Comparison of ENCODE assay signal across 8 cellular contexts in the genomic region with DNA sequence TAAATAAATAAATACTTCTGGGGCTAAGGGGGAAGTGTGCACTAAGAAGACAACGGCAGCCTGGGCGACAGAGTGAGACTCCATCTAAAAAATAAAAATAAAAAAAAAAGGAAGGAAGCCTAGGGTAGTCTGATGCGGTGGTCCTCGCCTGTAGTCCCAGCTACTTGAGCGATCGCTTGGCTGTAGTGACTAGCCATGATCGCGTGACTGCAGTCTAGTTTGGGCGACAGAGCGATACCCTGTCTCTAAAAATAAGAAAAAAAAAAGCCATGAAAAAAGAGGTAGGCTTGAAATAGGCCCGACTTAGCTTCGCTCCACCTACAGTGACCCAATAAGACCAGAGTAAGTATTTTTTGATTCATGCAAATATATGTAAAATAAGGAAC. TPM values are rescaled to one million over a fixed set of nuclear protein-coding genes. Genes with fewer than 3 reads are reported as not detected.
A peak's percentile ranks its signal among the peaks of the same experiment; 100 is the strongest.
DNase-seq lines count a peak whose midpoint lies in the region; ATAC-seq, FAIRE-seq and TF ChIP-seq lines count a peak whose summit lies in the region.

No MANE protein-coding gene starts in this region.

- dilution Hi-C loops in keratinocyte (cut with MboI; ENCODE audit: extremely low pct_ligation_motif_present, low sequenced_read_pairs): no loop called here

- H3K36me3 ChIP-seq in ACC112 (ENCODE audit: insufficient read depth, low read length) (no peaks in the 10 kb centered on the region), OCI-LY3 (replicated peaks; ENCODE audit: low read depth, low read length) (peaks cover 14% of the 10 kb centered on the region), keratinocyte (ENCODE audit: control insufficient read depth in 2 of 2, extremely low read depth in 1 of 2, insufficient read depth in 2 of 2, low read length in 2 of 2) (peaks cover 7% of the 10 kb centered on the region in 2 experiments)

- H3K79me2 ChIP-seq in ACC112 (ENCODE audit: control insufficient read depth, insufficient read depth, low read length, unreplicated experiment) (peaks cover 13% of the 10 kb centered on the region), OCI-LY3 (ENCODE audit: low read length) (peaks cover 17% of the 10 kb centered on the region), keratinocyte (ENCODE audit: control insufficient read depth, insufficient read depth, low read length) (peaks cover 10% of the 10 kb centered on the region)

- H4K20me1 ChIP-seq in OCI-LY3 (ENCODE audit: insufficient read depth, low read length): no peaks in the 10 kb centered on the region
- H4K20me1 ChIP-seq in keratinocyte (ENCODE audit: control insufficient read depth, extremely low read depth, insufficient read depth, low read length): no peaks in the 10 kb centered on the region

- no peak overlapping the region for H3K27ac ChIP-seq in ACC112 (ENCODE audit: low read depth, low read length)
- H3K27ac ChIP-seq in OCI-LY3 (ENCODE audit: low read length): peak overlapping the region; percentile 16; the same call in 1 of the 2 replicates
- no peak overlapping the region for H3K27ac ChIP-seq in keratinocyte (ENCODE audit: control insufficient read depth, insufficient read depth, low read length)

- H3K9ac ChIP-seq in OCI-LY3 (ENCODE audit: low read length) (peak overlapping the region; percentile 44), keratinocyte (ENCODE audit: control insufficient read depth, extremely low read depth, insufficient read depth, low read length) (no peak overlapping the region)

- no peaks in the 10 kb centered on the region for H3K9me1 ChIP-seq in keratinocyte (ENCODE audit: control insufficient read depth, extremely low read depth, insufficient read depth, low read length)

- no peak for TF ChIP-seq CTCF in OCI-LY3 (IDR thresholded peaks at IDR 0.05; ENCODE audit: low read depth, low read length)
- no peak for TF ChIP-seq CTCF in keratinocyte (optimal IDR thresholded peaks at IDR 0.05 in 1 of 3, IDR thresholded peaks at IDR 0.05 in 1 of 3, conservative IDR thresholded peaks at IDR 0.05 in 1 of 3; ENCODE audit: extremely low read depth in 1 of 3, insufficient read depth in 2 of 3, low read length in 3 of 3)

- H3K4me3 ChIP-seq in ACC112 (ENCODE audit: low read depth, low read length) (no peak overlapping the region), OCI-LY3 (ENCODE audit: low read length) (peak overlapping the region; percentile 70), keratinocyte (ENCODE audit: control insufficient read depth in 2 of 3, extremely low read depth in 1 of 3, insufficient read depth in 2 of 3, low read depth in 1 of 3, low read length in 3 of 3) (no peak overlapping the region)

- H3K9me3 ChIP-seq in OCI-LY3 (ENCODE audit: insufficient read depth, low read length) (no peaks in the 10 kb centered on the region), keratinocyte (ENCODE audit: control insufficient read depth, low read depth, low read length) (no peaks in the 10 kb centered on the region)

- H3K27me3 ChIP-seq in ACC112 (ENCODE audit: insufficient read depth, low read length): no peaks in the 10 kb centered on the region
- H3K27me3 ChIP-seq in OCI-LY3 (ENCODE audit: low read depth, low read length): no peaks in the 10 kb centered on the region
- no peaks in the 10 kb centered on the region for H3K27me3 ChIP-seq in keratinocyte (ENCODE audit: control insufficient read depth, extremely low read depth, insufficient read depth, low read length)

- H2AFZ ChIP-seq in ACC112 (ENCODE audit: low read length, unreplicated experiment) (peak overlapping the region; percentile 12), OCI-LY3 (ENCODE audit: low read depth, low read length) (peak overlapping the region; percentile 62; the same call in 1 of the 2 replicates), keratinocyte (ENCODE audit: control insufficient read depth, low read length) (peak overlapping the region; percentile 40)

- H3K4me2 ChIP-seq in OCI-LY3 (ENCODE audit: low read length) (peak overlapping the region; percentile 61), keratinocyte (ENCODE audit: control insufficient read depth, extremely low read depth, insufficient read depth, low read depth, low read length) (peak overlapping the region; percentile 27)

- no peak for FAIRE-seq in keratinocyte (lab: Jason Lieb, UNC)

- DNase-seq in keratinocyte (ENCODE audit: low read depth, low spot score): no peak
- no peak for DNase-seq in NCI-H1436 (lab: John Stamatoyannopoulos, UW)
- no peak for DNase-seq in NCI-H128 (lab: John Stamatoyannopoulos, UW; ENCODE audit: unreplicated experiment)
- no peak for DNase-seq in DMS153 (lab: John Stamatoyannopoulos, UW)

- H3K4me1 ChIP-seq in ACC112 (ENCODE audit: control insufficient read depth, insufficient read depth, low read length, unreplicated experiment) (peaks cover 4% of the 10 kb centered on the region), OCI-LY3 (ENCODE audit: low read length) (peaks cover 11% of the 10 kb centered on the region; the same call in 1 of the 2 replicates), keratinocyte (ENCODE audit: control insufficient read depth, extremely low read depth, insufficient read depth, low read length) (peaks cover 8% of the 10 kb centered on the region)

- ATAC-seq in GM21367 (IDR thresholded peaks at IDR 0.05; ENCODE audit: unreplicated experiment): peak; percentile 17
- no peak for ATAC-seq in HG03442 (IDR thresholded peaks at IDR 0.05; ENCODE audit: unreplicated experiment)

RNA-seq across cellular contexts. Expression of gene BABAM1, which starts 0.7 kb away (rescaled TPM):
- polyA plus RNA-seq in keratinocyte: 83.1 to 92.8 TPM (median 83.1 TPM) in 3 replicates
- 41.9 TPM for polyA plus RNA-seq in keratinocyte (2011; ENCODE audit: low read depth)
- 80.6 and 94.1 TPM in 2 replicates for polyA plus RNA-seq in keratinocyte (2011; cell fraction: cytosol; rRNA removed)
- polyA plus RNA-seq in keratinocyte (2011; cell fraction: nucleus; rRNA removed): 82.1 and 101 TPM in 2 replicates
- 38.9 and 68.3 TPM in 2 replicates for polyA plus RNA-seq in keratinocyte (2012; ENCODE audit: low replicate concordance)
- 36.9 to 53.7 TPM (median 38.0 TPM) in 3 replicates for polyA minus RNA-seq in keratinocyte
- polyA minus RNA-seq in keratinocyte (2011; cell fraction: cytosol; rRNA and poly(A)+ RNA removed): 28.0 TPM
- 15.4 and 16.8 TPM in 2 replicates for polyA minus RNA-seq in keratinocyte (2011; cell fraction: nucleus; rRNA and poly(A)+ RNA removed)

RNA-seq across cellular contexts. Expression of gene USHBP1, which starts 2.0 kb away (rescaled TPM):
- not detected in 3 replicates for polyA plus RNA-seq in keratinocyte
- polyA plus RNA-seq in keratinocyte (2011; ENCODE audit: low read depth): not detected
- polyA plus RNA-seq in keratinocyte (2011; cell fraction: cytosol; rRNA removed): not detected in 2 replicates
- polyA plus RNA-seq in keratinocyte (2011; cell fraction: nucleus; rRNA removed): not detected in 2 replicates
- polyA plus RNA-seq in keratinocyte (2012; ENCODE audit: low replicate concordance): not detected in 2 replicates
- polyA minus RNA-seq in keratinocyte: not detected in 3 replicates
- polyA minus RNA-seq in keratinocyte (2011; cell fraction: cytosol; rRNA and poly(A)+ RNA removed): not detected
- polyA minus RNA-seq in keratinocyte (2011; cell fraction: nucleus; rRNA and poly(A)+ RNA removed): not detected in 2 replicates

RNA-seq across cellular contexts. Expression of gene ANKLE1, which starts 15.1 kb away (rescaled TPM):
- 0.30 to 0.41 TPM (median 0.39 TPM) in 3 replicates for polyA plus RNA-seq in keratinocyte
- polyA plus RNA-seq in keratinocyte (2011; ENCODE audit: low read depth): 0.14 TPM
- polyA plus RNA-seq in keratinocyte (2011; cell fraction: cytosol; rRNA removed): 0.16 TPM in 2 replicates
- 1.4 and 1.6 TPM in 2 replicates for polyA plus RNA-seq in keratinocyte (2011; cell fraction: nucleus; rRNA removed)
- polyA plus RNA-seq in keratinocyte (2012; ENCODE audit: low replicate concordance): 0.26 and 0.32 TPM in 2 replicates
- polyA minus RNA-seq in keratinocyte: 0.16 to 0.89 TPM (median 0.67 TPM) in 3 replicates
- not detected for polyA minus RNA-seq in keratinocyte (2011; cell fraction: cytosol; rRNA and poly(A)+ RNA removed)
- polyA minus RNA-seq in keratinocyte (2011; cell fraction: nucleus; rRNA and poly(A)+ RNA removed): 0.32 and 0.85 TPM in 2 replicates

RNA-seq across cellular contexts. Expression of gene NR2F6, which starts 20.9 kb away (rescaled TPM):
- 12.3 to 20.2 TPM (median 12.9 TPM) in 3 replicates for polyA plus RNA-seq in keratinocyte
- 2.9 TPM for polyA plus RNA-seq in keratinocyte (2011; ENCODE audit: low read depth)
- 10.1 and 23.5 TPM in 2 replicates for polyA plus RNA-seq in keratinocyte (2011; cell fraction: cytosol; rRNA removed)
- 13.6 and 21.8 TPM in 2 replicates for polyA plus RNA-seq in keratinocyte (2011; cell fraction: nucleus; rRNA removed)
- polyA plus RNA-seq in keratinocyte (2012; ENCODE audit: low replicate concordance): 17.8 and 23.9 TPM in 2 replicates
- polyA minus RNA-seq in keratinocyte: 7.7 to 18.4 TPM (median 11.8 TPM) in 3 replicates
- 51.4 TPM for polyA minus RNA-seq in keratinocyte (2011; cell fraction: cytosol; rRNA and poly(A)+ RNA removed)
- polyA minus RNA-seq in keratinocyte (2011; cell fraction: nucleus; rRNA and poly(A)+ RNA removed): 14.8 and 20.2 TPM in 2 replicates

RNA-seq across cellular contexts. Expression of gene ABHD8, which starts 36.6 kb away (rescaled TPM):
- polyA plus RNA-seq in keratinocyte: 4.1 to 11.2 TPM (median 8.7 TPM) in 3 replicates
- polyA plus RNA-seq in keratinocyte (2011; ENCODE audit: low read depth): 1.3 TPM
- 5.4 and 16.0 TPM in 2 replicates for polyA plus RNA-seq in keratinocyte (2011; cell fraction: cytosol; rRNA removed)
- polyA plus RNA-seq in keratinocyte (2011; cell fraction: nucleus; rRNA removed): 4.7 and 6.7 TPM in 2 replicates
- polyA plus RNA-seq in keratinocyte (2012; ENCODE audit: low replicate concordance): 6.0 and 12.8 TPM in 2 replicates
- 5.0 to 9.3 TPM (median 7.3 TPM) in 3 replicates for polyA minus RNA-seq in keratinocyte
- polyA minus RNA-seq in keratinocyte (2011; cell fraction: cytosol; rRNA and poly(A)+ RNA removed): 29.9 TPM
- 6.6 and 7.1 TPM in 2 replicates for polyA minus RNA-seq in keratinocyte (2011; cell fraction: nucleus; rRNA and poly(A)+ RNA removed)

Comparison
In these comparisons a context has a peak if more than half of its experiments do, and no peak if none do; other contexts are left out.
1. H2AFZ ChIP-seq: peak in every context shown above with its lines; median percentile 62 in OCI-LY3; 40 in keratinocyte; 12 in ACC112.